ENCODE assay signal across 1 cellular context in the genomic region with DNA sequence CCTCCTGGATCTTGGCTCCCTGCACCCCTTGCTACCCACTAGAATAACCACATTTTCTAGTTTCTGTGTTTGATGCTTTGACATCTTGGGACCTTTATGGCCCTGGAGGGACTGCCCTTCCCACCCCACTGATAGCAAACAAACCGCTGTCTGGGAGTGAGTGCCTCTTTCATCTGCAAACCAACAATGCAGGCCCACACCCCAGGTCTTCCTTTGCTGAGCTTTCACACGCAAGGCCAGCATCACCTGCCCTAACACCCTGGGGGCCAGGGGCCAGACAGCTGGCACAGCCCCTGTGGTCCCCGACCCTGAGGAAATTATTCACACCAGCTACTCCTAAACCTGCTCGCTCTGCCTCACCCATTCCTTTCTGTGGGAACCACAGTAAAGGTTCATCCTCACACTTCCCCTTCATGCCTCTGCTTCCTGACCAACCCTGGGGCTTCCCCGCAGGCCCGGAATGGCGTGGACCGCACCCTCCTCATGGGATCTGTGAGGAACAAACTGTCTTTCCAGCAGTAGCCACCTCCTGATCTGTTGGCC.
TF ChIP-seq lines count a peak whose summit lies in the region.

No MANE protein-coding gene starts in this region.

TF ChIP-seq in H1, 55 proteins besides CTCF, POLR2A, EP300 and RAD21 (continued from another document):
- TF ChIP-seq SAP30 (IDR thresholded peaks at IDR 0.05; ENCODE audit: insufficient read depth, insufficient replicate concordance, low read length) (no peak), HDAC2 (IDR thresholded peaks at IDR 0.05; ENCODE audit: borderline replicate concordance in 1 of 2, low read depth in 2 of 2, low read length in 2 of 2) (no peak), HDAC6 (IDR thresholded peaks at IDR 0.05; ENCODE audit: low read depth, low read length) (no peak), TAF1 (IDR thresholded peaks at IDR 0.05; ENCODE audit: low read depth, low read length) (no peak)
TF ChIP-seq in H1: peak in this region for 0.
